18 cellular contexts compared by ENCODE assay signal in genomic region chr2:147416099-147416498, GRCh38.
DNase-seq lines count a peak whose midpoint lies in the region; ATAC-seq, FAIRE-seq and TF ChIP-seq lines count a peak whose summit lies in the region.
"Had no signal": no experiment of that assay in that cellular context is flagged by ENCODE, and none has a peak within 500 bp of the region (broad histone marks: within the 10 kb centered on the region; RNA-seq: fewer than 3 reads in every experiment).

No MANE protein-coding gene starts in this region.

- TF ChIP-seq CTCF in epithelial cell of esophagus (IDR thresholded peaks at IDR 0.05; ENCODE audit: insufficient read depth, low read depth, low read length, missing control alignments) (no peak), H9 (conservative IDR thresholded peaks at IDR 0.05) (no peak)

- no peak overlapping the region for H3K4ac ChIP-seq in H9 (ENCODE audit: low read depth, low read length)

- no peaks in the 10 kb centered on the region for H3K27me3 Mint-ChIP-seq in activated T-cell treated with anti-CD3 and anti-CD28 coated beads, Interleukin-2, amount 50 U/mL, for 4 hours (ENCODE audit: low read depth)
- H3K27me3 Mint-ChIP-seq in H9 (ENCODE audit: low read depth), result no peaks in the 10 kb centered on the region
- H3K27me3 Mint-ChIP-seq: CD4-positive, alpha-beta T cell had no signal

- H2AK5ac ChIP-seq in H9 (ENCODE audit: insufficient read length, low read length), result no peak overlapping the region

- H3K4me3 ChIP-seq in epithelial cell of esophagus (ENCODE audit: low read length), result no peak overlapping the region
- H3K4me3 ChIP-seq in small intestine (ENCODE audit: low read depth in 1 of 2, low read length in 2 of 2), result no peak overlapping the region
- H3K4me3 ChIP-seq: adrenal gland, gastrocnemius medialis, lung, smooth muscle cell, upper lobe of right lung had no signal

- no peak overlapping the region for H4K5ac ChIP-seq in H9 (ENCODE audit: insufficient read length, low read depth, low read length)

- H3K14ac ChIP-seq in H9 (ENCODE audit: insufficient read depth, low read length), result no peak overlapping the region

- H3K23ac ChIP-seq in H9 (ENCODE audit: insufficient read length, low read depth, low read length), result no peak overlapping the region

- H3K9me3 Mint-ChIP-seq in activated T-cell treated with anti-CD3 and anti-CD28 coated beads, Interleukin-2, amount 50 U/mL, for 4 hours, result peaks cover 14% of the 10 kb centered on the region
- H3K9me3 Mint-ChIP-seq in H9, result peaks cover 4% of the 10 kb centered on the region in 2 experiments; a peak in 4 of 5 replicates

- no peaks in the 10 kb centered on the region for H3K23me2 ChIP-seq in H9 (ENCODE audit: insufficient read length, low read depth, low read length, poor library complexity, severe bottlenecking)

- H3K27me3 ChIP-seq in small intestine (ENCODE audit: control insufficient read depth in 2 of 2, insufficient read depth in 2 of 2, low read length in 2 of 2) (no peaks in the 10 kb centered on the region), H9 (ENCODE audit: insufficient read depth, low read length) (no peaks in the 10 kb centered on the region)
- H3K27me3 ChIP-seq: adrenal gland, gastrocnemius medialis, upper lobe of right lung had no signal

- FAIRE-seq in small intestine (lab: Jason Lieb, UNC), result no peak

- H3K18ac ChIP-seq in H9 (ENCODE audit: insufficient read length, low read depth, low read length), result no peak overlapping the region

- H3K79me2 ChIP-seq in H9 (ENCODE audit: insufficient read depth, low read length), result no peaks in the 10 kb centered on the region
- H3K79me2 ChIP-seq: parathyroid adenoma had no signal

- H3K9me3 ChIP-seq in small intestine (ENCODE audit: control insufficient read depth, low read depth), result no peaks in the 10 kb centered on the region
- no peaks in the 10 kb centered on the region for H3K9me3 ChIP-seq in H9 (ENCODE audit: control insufficient read depth, low read depth, low read length)
- H3K9me3 ChIP-seq: adrenal gland, gastrocnemius medialis, upper lobe of right lung had no signal

- WGBS in small intestine, 3 donors, result 44 to 66% (median 59%) methylated on average over 4 of the region's 4 CpGs
- WGBS in H9 (ENCODE audit: extremely low coverage, insufficient read length, low lambda C conversion rate), result no CpG with 5 or more reads among the region's 4 CpGs

- no peaks in the 10 kb centered on the region for H3K4me1 ChIP-seq in small intestine (ENCODE audit: control insufficient read depth in 2 of 2, insufficient read depth in 1 of 2, low read depth in 1 of 2, low read length in 1 of 2)
- H3K4me1 ChIP-seq in H9 (ENCODE audit: insufficient read depth, low read length), result no peaks in the 10 kb centered on the region; the same call in 1 of the 2 replicates
- H3K4me1 ChIP-seq: adrenal gland, gastrocnemius medialis, parathyroid adenoma, upper lobe of right lung had no signal

- H4K91ac ChIP-seq in H9 (ENCODE audit: insufficient read length, low read depth, low read length), result no peak overlapping the region

- no peak overlapping the region for H2BK20ac ChIP-seq in H9 (ENCODE audit: low read depth, low read length, poor library complexity, severe bottlenecking)

- no peaks in the 10 kb centered on the region for H3K79me1 ChIP-seq in H9 (ENCODE audit: insufficient read depth, low read depth, low read length, poor library complexity, severe bottlenecking)

- no peak overlapping the region for H3K4me2 ChIP-seq in H9 (ENCODE audit: insufficient read depth, insufficient read length, low read length)
- H3K4me2 ChIP-seq: smooth muscle cell had no signal

- H4K20me1 ChIP-seq in H9 (ENCODE audit: control insufficient read depth, insufficient read depth, insufficient read length), result no peaks in the 10 kb centered on the region

- no peaks in the 10 kb centered on the region for H3K36me3 ChIP-seq in small intestine (ENCODE audit: control insufficient read depth in 2 of 2, insufficient read depth in 2 of 2, low read length in 2 of 2)
- H3K36me3 ChIP-seq: adrenal gland, gastrocnemius medialis, upper lobe of right lung had no signal

- H3K27ac ChIP-seq in small intestine (ENCODE audit: low read depth in 1 of 2, low read length in 1 of 2) (no peak overlapping the region), H9 (ENCODE audit: insufficient read length, low read depth, low read length) (no peak overlapping the region)
- H3K27ac ChIP-seq: adrenal gland, gastrocnemius medialis, parathyroid adenoma, upper lobe of right lung had no signal

- no peak overlapping the region for H3K27ac Mint-ChIP-seq in H9
- H3K27ac Mint-ChIP-seq: CD4-positive, alpha-beta T cell; naive B cell had no signal

- DNase-seq in activated T-cell treated with anti-CD3 and anti-CD28 coated beads, Interleukin-2, amount 50 U/mL, for 4 hours, result no peak
- DNase-seq in activated T-cell treated with anti-CD3 and anti-CD28 coated beads, Interleukin-2, amount 50 U/mL, for 1 hour, result no peak
- DNase-seq in LHCN-M2 (ENCODE audit: low read depth), result peak; percentile 8
- peak; percentile 89 for DNase-seq in epithelial cell of esophagus (ENCODE audit: low read depth)
- peak; percentile 86 for DNase-seq in small intestine
- DNase-seq in stimulated activated CD4-positive, alpha-beta T cell treated with anti-CD3 and anti-CD28 coated beads, Interleukin-1b, Interleukin-23, amount 100 ng/mL, for 48 hours, result no peak
- DNase-seq in H9, result no peak
- DNase-seq: activated CD4-positive, alpha-beta T cell treated with anti-CD3 and anti-CD28 coated beads for 4 hours; adrenal gland; CD4-positive, alpha-beta T cell; gastrocnemius medialis; naive B cell; NCI-H1417 treated with DMSO at 0.1 percent for 48 hours; upper lobe of right lung had no signal

- H2BK5ac ChIP-seq in H9 (ENCODE audit: insufficient read length, low read length), result no peak overlapping the region

- H4K8ac ChIP-seq in H9 (replicated peaks; ENCODE audit: insufficient read length, low read depth, low read length), result no peak overlapping the region

- peaks cover 12% of the 10 kb centered on the region for H3K4me1 Mint-ChIP-seq in activated T-cell treated with anti-CD3 and anti-CD28 coated beads, Interleukin-2, amount 50 U/mL, for 4 hours (ENCODE audit: low read depth)
- no peaks in the 10 kb centered on the region for H3K4me1 Mint-ChIP-seq in H9
- H3K4me1 Mint-ChIP-seq: naive B cell had no signal

- H2BK12ac ChIP-seq in H9 (ENCODE audit: insufficient read length, low read depth, low read length), result no peak overlapping the region

- H3T11ph ChIP-seq in H9 (ENCODE audit: low read length), result no peak overlapping the region

- no peaks in the 10 kb centered on the region for H3K36me3 Mint-ChIP-seq in activated T-cell treated with anti-CD3 and anti-CD28 coated beads, Interleukin-2, amount 50 U/mL, for 4 hours (ENCODE audit: insufficient read depth)
- H3K36me3 Mint-ChIP-seq in H9 (ENCODE audit: insufficient read depth in 1 of 3, low read depth in 3 of 3), result peaks cover 0 to 2% (median 0%) of the 10 kb centered on the region in 3 experiments; a peak in 2 of 7 replicates
- H3K36me3 Mint-ChIP-seq: naive B cell had no signal

- peak; percentile 78 to 79 for ATAC-seq in activated T-cell treated with anti-CD3 and anti-CD28 coated beads, Interleukin-2, amount 50 U/mL, for 4 hours
- no peak for ATAC-seq in GM21367 (IDR thresholded peaks at IDR 0.05; ENCODE audit: unreplicated experiment)
- ATAC-seq: gastrocnemius medialis, upper lobe of right lung had no signal

- no peak overlapping the region for H2BK120ac ChIP-seq in H9 (ENCODE audit: low read depth, low read length, poor library complexity, severe bottlenecking)

- no peak overlapping the region for H2BK15ac ChIP-seq in H9 (ENCODE audit: low read depth, low read length)

- no peak overlapping the region for H3K4me3 Mint-ChIP-seq in activated T-cell treated with anti-CD3 and anti-CD28 coated beads, Interleukin-2, amount 50 U/mL, for 4 hours
- H3K4me3 Mint-ChIP-seq in H9, result no peak overlapping the region
- H3K4me3 Mint-ChIP-seq: CD4-positive, alpha-beta T cell; naive B cell had no signal

- no peak overlapping the region for H3K9ac ChIP-seq in H9 (ENCODE audit: extremely low read depth, insufficient read length, low read length)
- H3K9ac ChIP-seq: parathyroid adenoma had no signal

- no peak overlapping the region for H2AFZ ChIP-seq in H9 (ENCODE audit: low read length)
- H2AFZ ChIP-seq: parathyroid adenoma had no signal

- H3K56ac ChIP-seq in H9 (ENCODE audit: insufficient read length, low read depth, low read length), result no peak overlapping the region

Comparison
In these comparisons a context has a peak if more than half of its experiments do, and no peak if none do; other contexts are left out.
1. DNase-seq: peak in LHCN-M2 (single experiment), epithelial cell of esophagus (single experiment) and small intestine (single experiment); none in activated T-cell treated with anti-CD3 and anti-CD28 coated beads, Interleukin-2, amount 50 U/mL, for 4 hours (single experiment), activated T-cell treated with anti-CD3 and anti-CD28 coated beads, Interleukin-2, amount 50 U/mL, for 1 hour (single experiment), stimulated activated CD4-positive, alpha-beta T cell treated with anti-CD3 and anti-CD28 coated beads, Interleukin-1b, Interleukin-23, amount 100 ng/mL, for 48 hours (single experiment) and H9 (single experiment).